In genomic region chr9:109868722-109869121, GRCh38 we compare ENCODE assay signal across 14 cellular contexts.
DNase-seq lines count a peak whose midpoint lies in the region; ATAC-seq, FAIRE-seq and TF ChIP-seq lines count a peak whose summit lies in the region.
"Had no signal": no experiment of that assay in that cellular context is flagged by ENCODE, and none has a peak within 500 bp of the region (broad histone marks: within the 10 kb centered on the region; RNA-seq: fewer than 3 reads in every experiment).

No MANE protein-coding gene starts in this region.

- no peak for FAIRE-seq in astrocyte (lab: Jason Lieb, UNC)
- FAIRE-seq: A549, H1 had no signal

- H3K27ac ChIP-seq in astrocyte (ENCODE audit: low read depth, low read length): no peak overlapping the region
- H3K27ac ChIP-seq in dorsolateral prefrontal cortex: peak overlapping the region; percentile 52 to 99 (median 94)
- peak overlapping the region; percentile 61 for H3K27ac ChIP-seq in right cardiac atrium (ENCODE audit: low read length)
- peak overlapping the region; percentile 96 for H3K27ac ChIP-seq in temporal lobe (ENCODE audit: low read depth, low read length)
- H3K27ac ChIP-seq: A549 had no signal

- peaks cover 22% of the 10 kb centered on the region for H3K79me2 ChIP-seq in astrocyte (ENCODE audit: insufficient read depth, low read length)

- DNase-seq in astrocyte (ENCODE audit: low read depth): no peak
- DNase-seq in dorsolateral prefrontal cortex: no peak
- no peak for DNase-seq in right cardiac atrium
- no peak for DNase-seq in pons (ENCODE audit: low spot score)
- DNase-seq in GM13976 (ENCODE audit: low spot score): no peak
- DNase-seq: NCI-H1092, NCI-H146, NCI-H2081, NCI-H748 treated with DMSO at 0.1 percent for 48 hours, OCI-M1 had no signal

- H3K4me1 Mint-ChIP-seq in astrocyte (ENCODE audit: low read depth, unreplicated experiment): peaks cover 31% of the 10 kb centered on the region

- in situ Hi-C loops in GM13976 (cut with MboI; ENCODE audit: low sequenced_read_pairs, unreplicated experiment): no loop called here

- H3K9me3 Mint-ChIP-seq in astrocyte (ENCODE audit: unreplicated experiment): no peaks in the 10 kb centered on the region

- no peaks in the 10 kb centered on the region for H3K9me3 ChIP-seq in astrocyte (ENCODE audit: insufficient read depth, low read depth, low read length)
- no peaks in the 10 kb centered on the region for H3K9me3 ChIP-seq in right cardiac atrium (ENCODE audit: control insufficient read depth, low read length)
- H3K9me3 ChIP-seq: A549 had no signal

- no peak overlapping the region for H2AFZ ChIP-seq in astrocyte (ENCODE audit: low read depth, low read length)

- H3K36me3 Mint-ChIP-seq in astrocyte (ENCODE audit: low read depth, unreplicated experiment): peaks cover 2% of the 10 kb centered on the region

- no peaks in the 10 kb centered on the region for H3K27me3 ChIP-seq in astrocyte (ENCODE audit: insufficient read depth, low read length)
- no peaks in the 10 kb centered on the region for H3K27me3 ChIP-seq in dorsolateral prefrontal cortex
- no peaks in the 10 kb centered on the region for H3K27me3 ChIP-seq in right cardiac atrium (ENCODE audit: control insufficient read depth, insufficient read depth)

- H3K4me2 ChIP-seq in astrocyte (ENCODE audit: low read length): peak overlapping the region; percentile 27
- H3K4me2 ChIP-seq: A549 had no signal

- peak overlapping the region; percentile 11 for H3K9ac ChIP-seq in astrocyte (ENCODE audit: low read length)

- TF ChIP-seq CTCF in astrocyte (IDR thresholded peaks at IDR 0.05; ENCODE audit: insufficient read depth, low read depth, low read length): no peak
- TF ChIP-seq CTCF in dorsolateral prefrontal cortex (IDR thresholded peaks at IDR 0.05 in 54 of 56, conservative IDR thresholded peaks at IDR 0.05 in 2 of 56; ENCODE audit: low read depth in 1 of 56, partially characterized antibody in 56 of 56): no peak
- TF ChIP-seq CTCF in GM13976 (IDR thresholded peaks at IDR 0.05; ENCODE audit: borderline replicate concordance, control extremely low read depth, extremely low read depth, insufficient read depth, missing control alignments): no peak

- H4K20me1 ChIP-seq in astrocyte (ENCODE audit: insufficient read depth, low read length): peaks cover 56% of the 10 kb centered on the region

- no peaks in the 10 kb centered on the region for H3K27me3 Mint-ChIP-seq in astrocyte (ENCODE audit: low read depth, unreplicated experiment)

- 49% methylated on average over 3 of the region's 3 CpGs for WGBS in right cardiac atrium

- ATAC-seq in right cardiac atrium (peak; percentile 76 to 81), HG02588 (IDR thresholded peaks at IDR 0.05; ENCODE audit: unreplicated experiment) (no peak)
- ATAC-seq: A549 had no signal

- no peak overlapping the region for H3K27ac Mint-ChIP-seq in astrocyte (ENCODE audit: unreplicated experiment)

- intact Hi-C loops in dorsolateral prefrontal cortex (cut with DNase I) (no loop called here), right cardiac atrium (cut with DNase I) (no loop called here)

- H3K4me1 ChIP-seq in astrocyte (ENCODE audit: insufficient read depth, low read length): peaks cover 20% of the 10 kb centered on the region
- peaks cover 4% of the 10 kb centered on the region for H3K4me1 ChIP-seq in right cardiac atrium (ENCODE audit: control insufficient read depth, insufficient read depth, low read length)
- H3K4me1 ChIP-seq: A549 had no signal

- no peaks in the 10 kb centered on the region for H3K36me3 ChIP-seq in astrocyte (ENCODE audit: insufficient read depth, low read length)

- no peak overlapping the region for H3K4me3 ChIP-seq in astrocyte (ENCODE audit: insufficient read depth, low read depth, low read length)
- peak overlapping the region; percentile 36 to 74 (median 55) for H3K4me3 ChIP-seq in dorsolateral prefrontal cortex
- no peak overlapping the region for H3K4me3 ChIP-seq in right cardiac atrium (ENCODE audit: low read length)
- H3K4me3 ChIP-seq: A549 had no signal

- peak overlapping the region; percentile 17 for H3K4me3 Mint-ChIP-seq in astrocyte (ENCODE audit: unreplicated experiment)

Comparison
In these comparisons a context has a peak if more than half of its experiments do, and no peak if none do; other contexts are left out.
1. H3K4me3 ChIP-seq: peak in dorsolateral prefrontal cortex (59 of 59); none in astrocyte (single experiment) and right cardiac atrium (single experiment).